Comparison of ENCODE assay signal across 1 cellular context in the genomic region with DNA sequence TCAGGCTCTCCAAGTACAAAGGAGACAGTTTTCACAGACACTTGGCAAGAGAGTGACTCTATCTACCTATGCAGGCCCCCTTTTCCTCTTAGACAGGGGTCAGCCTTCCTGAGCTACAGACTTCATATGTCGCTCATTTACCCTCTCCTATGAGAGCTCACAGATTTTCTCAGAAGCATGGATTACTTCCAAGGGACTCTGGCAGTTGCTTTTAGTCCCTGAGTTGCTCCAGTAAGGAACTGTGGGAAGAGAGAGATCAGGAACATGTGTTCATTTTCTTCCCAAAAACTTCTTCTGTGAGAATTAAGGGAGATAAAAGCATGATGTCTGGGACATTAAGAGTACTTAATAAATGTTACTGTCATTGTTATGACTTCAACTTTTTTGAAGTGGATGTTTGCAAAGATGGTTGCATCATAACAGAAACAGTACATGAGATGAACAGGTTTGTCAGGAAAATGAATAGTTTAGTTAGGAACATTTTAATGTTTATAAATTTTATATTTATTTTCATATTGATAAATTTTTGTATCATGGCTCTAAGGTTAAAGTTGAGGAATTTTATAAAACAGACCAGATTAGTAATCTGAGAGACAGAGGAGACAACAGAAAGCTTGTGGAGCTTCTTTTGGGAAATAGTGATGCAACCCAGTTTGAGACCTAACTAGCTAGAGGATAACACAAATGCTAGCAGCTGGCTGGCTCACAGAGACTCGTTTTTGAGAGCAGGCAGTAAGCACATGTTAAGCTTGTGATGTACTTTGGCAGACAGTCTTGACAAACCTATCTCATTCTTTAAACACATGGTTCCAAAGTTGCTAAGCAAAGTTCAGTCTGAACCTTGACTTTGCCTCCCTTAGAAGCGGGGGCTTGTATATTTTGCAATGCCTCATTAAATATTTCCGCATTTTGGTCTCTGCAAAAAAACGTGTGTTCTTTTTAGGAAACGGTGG.
TF ChIP-seq lines count a peak whose summit lies in the region.

No MANE protein-coding gene starts in this region.

TF ChIP-seq in HepG2, 621 proteins besides CTCF, POLR2A, EP300 and RAD21 (continued from another document and continues in another):
- TF ChIP-seq, protein P1, sequence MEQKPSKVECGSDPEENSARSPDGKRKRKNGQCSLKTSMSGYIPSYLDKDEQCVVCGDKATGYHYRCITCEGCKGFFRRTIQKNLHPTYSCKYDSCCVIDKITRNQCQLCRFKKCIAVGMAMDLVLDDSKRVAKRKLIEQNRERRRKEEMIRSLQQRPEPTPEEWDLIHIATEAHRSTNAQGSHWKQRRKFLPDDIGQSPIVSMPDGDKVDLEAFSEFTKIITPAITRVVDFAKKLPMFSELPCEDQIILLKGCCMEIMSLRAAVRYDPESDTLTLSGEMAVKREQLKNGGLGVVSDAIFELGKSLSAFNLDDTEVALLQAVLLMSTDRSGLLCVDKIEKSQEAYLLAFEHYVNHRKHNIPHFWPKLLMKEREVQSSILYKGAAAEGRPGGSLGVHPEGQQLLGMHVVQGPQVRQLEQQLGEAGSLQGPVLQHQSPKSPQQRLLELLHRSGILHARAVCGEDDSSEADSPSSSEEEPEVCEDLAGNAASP (CRISPR knock-in tag; IDR thresholded peaks at IDR 0.05; ENCODE audit: borderline replicate concordance) = peak; percentile 78
- TF ChIP-seq JUND (CRISPR knock-in tag; IDR thresholded peaks at IDR 0.05) = 0 out of 2 replicates have a peak, but pooled peaks have one; percentile 38
- no peak; the same call in 1 of the 2 replicates for TF ChIP-seq ZNF34 (CRISPR knock-in tag; IDR thresholded peaks at IDR 0.05; ENCODE audit: borderline replicate concordance)
- TF ChIP-seq ELF4 (CRISPR knock-in tag; IDR thresholded peaks at IDR 0.05; ENCODE audit: borderline replicate concordance) = 0 out of 2 replicates have a peak, but pooled peaks have one; percentile 28
- TF ChIP-seq, protein P2, sequence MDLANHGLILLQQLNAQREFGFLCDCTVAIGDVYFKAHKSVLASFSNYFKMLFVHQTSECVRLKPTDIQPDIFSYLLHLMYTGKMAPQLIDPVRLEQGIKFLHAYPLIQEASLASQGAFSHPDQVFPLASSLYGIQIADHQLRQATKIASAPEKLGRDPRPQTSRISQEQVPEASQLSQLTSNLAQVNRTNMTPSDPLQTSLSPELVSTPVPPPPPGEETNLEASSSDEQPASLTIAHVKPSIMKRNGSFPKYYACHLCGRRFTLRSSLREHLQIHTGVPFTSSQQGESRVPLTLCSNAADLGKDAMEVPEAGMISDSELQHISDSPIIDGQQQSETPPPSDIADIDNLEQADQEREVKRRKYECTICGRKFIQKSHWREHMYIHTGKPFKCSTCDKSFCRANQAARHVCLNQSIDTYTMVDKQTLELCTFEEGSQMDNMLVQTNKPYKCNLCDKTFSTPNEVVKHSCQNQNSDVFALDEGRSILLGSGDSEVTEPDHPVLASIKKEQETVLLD (CRISPR knock-in tag; IDR thresholded peaks at IDR 0.05; ENCODE audit: low read depth) = no peak
- 0 out of 2 replicates have a peak, but pooled peaks have one; percentile 56 for TF ChIP-seq FOXK1 (CRISPR knock-in tag; IDR thresholded peaks at IDR 0.05; ENCODE audit: borderline replicate concordance, low read depth)
- TF ChIP-seq ZSCAN9 (CRISPR knock-in tag; IDR thresholded peaks at IDR 0.05; ENCODE audit: borderline replicate concordance) = peak; percentile 81
- no peak for TF ChIP-seq ZNF235 (CRISPR knock-in tag; IDR thresholded peaks at IDR 0.05; ENCODE audit: borderline replicate concordance)
- TF ChIP-seq, protein P3, sequence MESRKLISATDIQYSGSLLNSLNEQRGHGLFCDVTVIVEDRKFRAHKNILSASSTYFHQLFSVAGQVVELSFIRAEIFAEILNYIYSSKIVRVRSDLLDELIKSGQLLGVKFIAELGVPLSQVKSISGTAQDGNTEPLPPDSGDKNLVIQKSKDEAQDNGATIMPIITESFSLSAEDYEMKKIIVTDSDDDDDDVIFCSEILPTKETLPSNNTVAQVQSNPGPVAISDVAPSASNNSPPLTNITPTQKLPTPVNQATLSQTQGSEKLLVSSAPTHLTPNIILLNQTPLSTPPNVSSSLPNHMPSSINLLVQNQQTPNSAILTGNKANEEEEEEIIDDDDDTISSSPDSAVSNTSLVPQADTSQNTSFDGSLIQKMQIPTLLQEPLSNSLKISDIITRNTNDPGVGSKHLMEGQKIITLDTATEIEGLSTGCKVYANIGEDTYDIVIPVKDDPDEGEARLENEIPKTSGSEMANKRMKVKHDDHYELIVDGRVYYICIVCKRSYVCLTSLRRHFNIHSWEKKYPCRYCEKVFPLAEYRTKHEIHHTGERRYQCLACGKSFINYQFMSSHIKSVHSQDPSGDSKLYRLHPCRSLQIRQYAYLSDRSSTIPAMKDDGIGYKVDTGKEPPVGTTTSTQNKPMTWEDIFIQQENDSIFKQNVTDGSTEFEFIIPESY (CRISPR knock-in tag; IDR thresholded peaks at IDR 0.05) = peak; percentile 53; the same call in 1 of the 2 replicates
- peak; percentile 69 for TF ChIP-seq ATF7-NPFF (CRISPR knock-in tag; IDR thresholded peaks at IDR 0.05; ENCODE audit: low read depth)
- TF ChIP-seq ZNF550 (CRISPR knock-in tag; IDR thresholded peaks at IDR 0.05; ENCODE audit: borderline replicate concordance) = no peak
- peak; percentile 36; the same call in 1 of the 2 replicates for TF ChIP-seq ZNF136 (CRISPR knock-in tag; IDR thresholded peaks at IDR 0.05; ENCODE audit: low read depth)
- peak; percentile 47 for TF ChIP-seq STAG1 (CRISPR knock-in tag; IDR thresholded peaks at IDR 0.05)
- 0 out of 2 replicates have a peak, but pooled peaks have one; percentile 21 for TF ChIP-seq ZSCAN29 (CRISPR knock-in tag; conservative IDR thresholded peaks at IDR 0.05)
- TF ChIP-seq KLF15 (CRISPR knock-in tag; IDR thresholded peaks at IDR 0.05; ENCODE audit: borderline replicate concordance) = no peak
- TF ChIP-seq SUZ12 (IDR thresholded peaks at IDR 0.05; ENCODE audit: low read depth, low read length) = no peak
- peak; percentile 90; the same call in 1 of the 2 replicates for TF ChIP-seq SATB2 (CRISPR knock-in tag; IDR thresholded peaks at IDR 0.05)
- TF ChIP-seq CHCHD3 (CRISPR knock-in tag; IDR thresholded peaks at IDR 0.05) = no peak
- TF ChIP-seq, protein P4, sequence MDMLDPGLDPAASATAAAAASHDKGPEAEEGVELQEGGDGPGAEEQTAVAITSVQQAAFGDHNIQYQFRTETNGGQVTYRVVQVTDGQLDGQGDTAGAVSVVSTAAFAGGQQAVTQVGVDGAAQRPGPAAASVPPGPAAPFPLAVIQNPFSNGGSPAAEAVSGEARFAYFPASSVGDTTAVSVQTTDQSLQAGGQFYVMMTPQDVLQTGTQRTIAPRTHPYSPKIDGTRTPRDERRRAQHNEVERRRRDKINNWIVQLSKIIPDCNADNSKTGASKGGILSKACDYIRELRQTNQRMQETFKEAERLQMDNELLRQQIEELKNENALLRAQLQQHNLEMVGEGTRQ (IDR thresholded peaks at IDR 0.05; ENCODE audit: low read depth, low read length) = no peak
- TF ChIP-seq, protein P4 (CRISPR knock-in tag; IDR thresholded peaks at IDR 0.05; ENCODE audit: borderline replicate concordance) = no peak
- no peak for TF ChIP-seq PHB2 (IDR thresholded peaks at IDR 0.05; ENCODE audit: partially characterized antibody)
- TF ChIP-seq ZNF337 (CRISPR knock-in tag; IDR thresholded peaks at IDR 0.05; ENCODE audit: borderline replicate concordance, low read depth) = no peak
- peak in 1 of 2 experiments; percentile 93; a peak in 2 of 4 replicates for TF ChIP-seq KLF16 (CRISPR knock-in tag; IDR thresholded peaks at IDR 0.05)
- no peak for TF ChIP-seq EEA1 (CRISPR knock-in tag; IDR thresholded peaks at IDR 0.05; ENCODE audit: borderline replicate concordance)
- TF ChIP-seq, protein P5, sequence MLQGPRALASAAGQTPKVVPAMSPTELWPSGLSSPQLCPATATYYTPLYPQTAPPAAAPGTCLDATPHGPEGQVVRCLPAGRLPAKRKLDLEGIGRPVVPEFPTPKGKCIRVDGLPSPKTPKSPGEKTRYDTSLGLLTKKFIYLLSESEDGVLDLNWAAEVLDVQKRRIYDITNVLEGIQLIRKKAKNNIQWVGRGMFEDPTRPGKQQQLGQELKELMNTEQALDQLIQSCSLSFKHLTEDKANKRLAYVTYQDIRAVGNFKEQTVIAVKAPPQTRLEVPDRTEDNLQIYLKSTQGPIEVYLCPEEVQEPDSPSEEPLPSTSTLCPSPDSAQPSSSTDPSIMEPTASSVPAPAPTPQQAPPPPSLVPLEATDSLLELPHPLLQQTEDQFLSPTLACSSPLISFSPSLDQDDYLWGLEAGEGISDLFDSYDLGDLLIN (CRISPR knock-in tag; IDR thresholded peaks at IDR 0.05; ENCODE audit: borderline replicate concordance) = peak; percentile 73; the same call in 1 of the 2 replicates
- TF ChIP-seq NKX3-1 (CRISPR knock-in tag; IDR thresholded peaks at IDR 0.05) = peak; percentile 85; the same call in 1 of the 2 replicates
- TF ChIP-seq ZMYM3 (CRISPR knock-in tag; IDR thresholded peaks at IDR 0.05) = peak; percentile 71; the same call in 1 of the 2 replicates
- peak; percentile 76; the same call in 1 of the 2 replicates for TF ChIP-seq ETV5 (CRISPR knock-in tag; IDR thresholded peaks at IDR 0.05; ENCODE audit: borderline replicate concordance)
- no peak for TF ChIP-seq ZNF33B (CRISPR knock-in tag; IDR thresholded peaks at IDR 0.05)
- peak; percentile 73; the same call in 1 of the 2 replicates for TF ChIP-seq ZNF160 (CRISPR knock-in tag; IDR thresholded peaks at IDR 0.05)
- peak; percentile 94; the same call in 1 of the 2 replicates for TF ChIP-seq MIER3 (CRISPR knock-in tag; IDR thresholded peaks at IDR 0.05; ENCODE audit: borderline replicate concordance)
- peak; percentile 98 for TF ChIP-seq HMG20A (CRISPR knock-in tag; IDR thresholded peaks at IDR 0.05; ENCODE audit: borderline replicate concordance)
- peak; percentile 92 for TF ChIP-seq TARDBP (CRISPR knock-in tag; IDR thresholded peaks at IDR 0.05)
- peak; percentile 87 for TF ChIP-seq TRIM24 (CRISPR knock-in tag; IDR thresholded peaks at IDR 0.05)
- no peak for TF ChIP-seq RBFOX2 (IDR thresholded peaks at IDR 0.05; ENCODE audit: low read depth, low read length)
- no peak for TF ChIP-seq ZNF251 (CRISPR knock-in tag; IDR thresholded peaks at IDR 0.05)
- no peak for TF ChIP-seq RAD51 (IDR thresholded peaks at IDR 0.05; ENCODE audit: borderline replicate concordance)
- TF ChIP-seq, protein P6, sequence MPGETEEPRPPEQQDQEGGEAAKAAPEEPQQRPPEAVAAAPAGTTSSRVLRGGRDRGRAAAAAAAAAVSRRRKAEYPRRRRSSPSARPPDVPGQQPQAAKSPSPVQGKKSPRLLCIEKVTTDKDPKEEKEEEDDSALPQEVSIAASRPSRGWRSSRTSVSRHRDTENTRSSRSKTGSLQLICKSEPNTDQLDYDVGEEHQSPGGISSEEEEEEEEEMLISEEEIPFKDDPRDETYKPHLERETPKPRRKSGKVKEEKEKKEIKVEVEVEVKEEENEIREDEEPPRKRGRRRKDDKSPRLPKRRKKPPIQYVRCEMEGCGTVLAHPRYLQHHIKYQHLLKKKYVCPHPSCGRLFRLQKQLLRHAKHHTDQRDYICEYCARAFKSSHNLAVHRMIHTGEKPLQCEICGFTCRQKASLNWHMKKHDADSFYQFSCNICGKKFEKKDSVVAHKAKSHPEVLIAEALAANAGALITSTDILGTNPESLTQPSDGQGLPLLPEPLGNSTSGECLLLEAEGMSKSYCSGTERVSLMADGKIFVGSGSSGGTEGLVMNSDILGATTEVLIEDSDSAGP (CRISPR knock-in tag; IDR thresholded peaks at IDR 0.05; ENCODE audit: borderline replicate concordance) = no peak
- TF ChIP-seq, protein P7, sequence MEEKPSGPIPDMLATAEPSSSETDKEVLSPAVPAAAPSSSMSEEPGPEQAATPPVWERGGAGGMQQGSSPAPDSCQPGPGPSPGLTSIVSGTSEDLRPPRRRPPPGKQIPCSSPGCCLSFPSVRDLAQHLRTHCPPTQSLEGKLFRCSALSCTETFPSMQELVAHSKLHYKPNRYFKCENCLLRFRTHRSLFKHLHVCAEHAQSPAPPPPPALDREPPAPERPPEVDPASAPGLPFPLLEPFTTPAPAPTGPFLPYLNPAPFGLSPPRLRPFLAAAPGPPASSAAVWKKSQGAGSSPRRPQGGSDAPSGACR (CRISPR knock-in tag; IDR thresholded peaks at IDR 0.05) = peak; percentile 57; the same call in 1 of the 2 replicates
- TF ChIP-seq, protein P8, sequence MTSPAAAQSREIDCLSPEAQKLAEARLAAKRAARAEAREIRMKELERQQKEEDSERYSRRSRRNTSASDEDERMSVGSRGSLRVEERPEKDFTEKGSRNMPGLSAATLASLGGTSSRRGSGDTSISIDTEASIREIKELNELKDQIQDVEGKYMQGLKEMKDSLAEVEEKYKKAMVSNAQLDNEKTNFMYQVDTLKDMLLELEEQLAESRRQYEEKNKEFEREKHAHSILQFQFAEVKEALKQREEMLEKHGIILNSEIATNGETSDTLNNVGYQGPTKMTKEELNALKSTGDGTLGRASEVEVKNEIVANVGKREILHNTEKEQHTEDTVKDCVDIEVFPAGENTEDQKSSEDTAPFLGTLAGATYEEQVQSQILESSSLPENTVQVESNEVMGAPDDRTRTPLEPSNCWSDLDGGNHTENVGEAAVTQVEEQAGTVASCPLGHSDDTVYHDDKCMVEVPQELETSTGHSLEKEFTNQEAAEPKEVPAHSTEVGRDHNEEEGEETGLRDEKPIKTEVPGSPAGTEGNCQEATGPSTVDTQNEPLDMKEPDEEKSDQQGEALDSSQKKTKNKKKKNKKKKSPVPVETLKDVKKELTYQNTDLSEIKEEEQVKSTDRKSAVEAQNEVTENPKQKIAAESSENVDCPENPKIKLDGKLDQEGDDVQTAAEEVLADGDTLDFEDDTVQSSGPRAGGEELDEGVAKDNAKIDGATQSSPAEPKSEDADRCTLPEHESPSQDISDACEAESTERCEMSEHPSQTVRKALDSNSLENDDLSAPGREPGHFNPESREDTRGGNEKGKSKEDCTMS (CRISPR knock-in tag; conservative IDR thresholded peaks at IDR 0.05) = no peak
- TF ChIP-seq ARNTL (CRISPR knock-in tag; IDR thresholded peaks at IDR 0.05) = peak; percentile 79
